In the genomic region with DNA sequence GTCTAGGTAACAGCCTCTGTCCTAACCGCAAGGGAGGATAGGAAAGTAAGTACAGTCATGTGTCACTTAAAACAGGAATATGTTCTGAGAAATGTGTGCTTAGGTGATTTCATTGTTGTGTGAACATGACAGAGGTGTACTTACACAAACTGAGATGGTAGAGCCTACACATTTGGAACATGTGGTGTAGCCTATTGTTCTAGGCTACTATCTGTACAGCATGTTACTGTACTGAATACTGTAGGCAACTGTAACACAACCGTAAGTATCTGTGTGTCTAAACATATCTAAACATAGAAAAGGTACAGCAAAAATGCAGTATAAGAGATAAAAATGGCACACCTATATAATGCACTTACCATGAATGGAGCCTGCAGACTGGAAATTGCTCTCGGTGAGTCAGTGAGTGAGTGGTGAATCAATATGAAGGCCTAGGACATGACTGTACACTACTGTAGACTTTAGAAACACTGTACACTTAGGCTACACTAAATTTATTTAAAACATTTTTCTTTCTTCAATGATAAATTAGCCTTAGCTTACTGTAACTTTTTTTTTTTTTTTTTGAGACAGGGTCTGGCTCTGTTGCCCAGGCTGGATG, we compare ENCODE assay signal across 18 cellular contexts. TPM values are rescaled to one million over a fixed set of nuclear protein-coding genes. Genes with fewer than 3 reads are reported as not detected.
DNase-seq lines count a peak whose midpoint lies in the region; ATAC-seq and TF ChIP-seq lines count a peak whose summit lies in the region.
"Had no signal": no experiment of that assay in that cellular context is flagged by ENCODE, and none has a peak within 500 bp of the region (broad histone marks: within the 10 kb centered on the region; RNA-seq: fewer than 3 reads in every experiment).

No MANE protein-coding gene starts in this region.

- WGBS in smooth muscle cell (ENCODE audit: low lambda C conversion rate): 72% methylated on average over 3 of the region's 3 CpGs

- POLR2A ChIA-PET in activated CD4-positive, alpha-beta T cell treated with anti-CD3 and anti-CD28 coated beads for 36 hours (lab: Charles Lee): no interaction called here
- POLR2A ChIA-PET in RWPE1 (lab: Yijun Ruan, JAX; ENCODE audit: low non-redundant PET): no interaction called here

- H3K4me1 Mint-ChIP-seq in activated CD4-positive, alpha-beta T cell treated with anti-CD3 and anti-CD28 coated beads for 36 hours: no peaks in the 10 kb centered on the region
- H3K4me1 Mint-ChIP-seq: naive B cell had no signal

- no peak overlapping the region for H3K4me2 ChIP-seq in smooth muscle cell

- H3K4me3 ChIP-seq in smooth muscle cell: no peak overlapping the region
- H3K4me3 ChIP-seq: coronary artery, esophagus muscularis mucosa, prostate gland had no signal

- H2AFZ ChIP-seq in smooth muscle cell (ENCODE audit: low read depth): no peak overlapping the region

- H3K27me3 ChIP-seq in smooth muscle cell (ENCODE audit: low read depth): no peaks in the 10 kb centered on the region
- H3K27me3 ChIP-seq: esophagus muscularis mucosa had no signal

- no peaks in the 10 kb centered on the region for H3K4me1 ChIP-seq in smooth muscle cell (ENCODE audit: low read depth)
- H3K4me1 ChIP-seq: esophagus muscularis mucosa, prostate gland had no signal

- no peaks in the 10 kb centered on the region for H3K27me3 Mint-ChIP-seq in activated CD4-positive, alpha-beta T cell treated with anti-CD3 and anti-CD28 coated beads for 36 hours
- H3K27me3 Mint-ChIP-seq: CD4-positive, alpha-beta memory T cell; naive B cell had no signal

- H3K27ac Mint-ChIP-seq in activated CD4-positive, alpha-beta T cell treated with anti-CD3 and anti-CD28 coated beads for 36 hours: no peak overlapping the region
- H3K27ac Mint-ChIP-seq: CD4-positive, alpha-beta memory T cell had no signal

- CTCF ChIA-PET in activated CD4-positive, alpha-beta T cell treated with anti-CD3 and anti-CD28 coated beads for 36 hours (lab: Charles Lee): no interaction called here
- CTCF ChIA-PET in RWPE1 (lab: Yijun Ruan, JAX): no interaction called here

- peak; percentile 44 for ATAC-seq in activated CD4-positive, alpha-beta T cell treated with anti-CD3 and anti-CD28 coated beads for 36 hours

- H3F3A ChIP-seq in smooth muscle cell (ENCODE audit: low read depth): no peaks in the 10 kb centered on the region

- H3K9me3 Mint-ChIP-seq in activated CD4-positive, alpha-beta T cell treated with anti-CD3 and anti-CD28 coated beads for 36 hours (ENCODE audit: low read depth): no peaks in the 10 kb centered on the region
- H3K9me3 Mint-ChIP-seq: activated T-cell treated with anti-CD3 and anti-CD28 coated beads, Interleukin-2, amount 50 U/mL, for 4 hours; CD4-positive, alpha-beta memory T cell; naive B cell had no signal

- H3K79me2 ChIP-seq in smooth muscle cell (ENCODE audit: low read depth): no peaks in the 10 kb centered on the region

- DNase-seq in activated CD4-positive, alpha-beta T cell treated with anti-CD3 and anti-CD28 coated beads for 36 hours: no peak
- no peak for DNase-seq in activated CD4-positive, alpha-beta T cell treated with anti-CD3 and anti-CD28 coated beads for 48 hours
- DNase-seq in RWPE1 (ENCODE audit: low spot score) (peak; percentile 15), epithelial cell of prostate (ENCODE audit: low read depth, low spot score) (no peak), smooth muscle cell (lab: John Stamatoyannopoulos, UW; ENCODE audit: unreplicated experiment) (no peak), AG08396 (ENCODE audit: low spot score) (no peak), islet precursor cell (no peak)
- no peak for DNase-seq in activated CD4-positive, CD25-positive, alpha-beta regulatory T cell treated with anti-CD3 and anti-CD28 coated beads, Interleukin-2, amount 50 U/mL, for 72 hours
- DNase-seq: activated T-cell treated with anti-CD3 and anti-CD28 coated beads, Interleukin-2, amount 50 U/mL, for 4 hours; CD4-positive, alpha-beta memory T cell; MV-4-11; naive B cell; NCI-H2107; Right ventricle myocardium superior had no signal

- no peak overlapping the region for H3K4me3 Mint-ChIP-seq in activated CD4-positive, alpha-beta T cell treated with anti-CD3 and anti-CD28 coated beads for 36 hours
- H3K4me3 Mint-ChIP-seq: activated T-cell treated with anti-CD3 and anti-CD28 coated beads, Interleukin-2, amount 50 U/mL, for 4 hours; CD4-positive, alpha-beta memory T cell; naive B cell had no signal

- H3K27ac ChIP-seq in RWPE1 (peak overlapping the region; percentile 52), epithelial cell of prostate (peak overlapping the region; percentile 87), smooth muscle cell (ENCODE audit: low read depth) (peak overlapping the region; percentile 62)
- H3K27ac ChIP-seq: 22Rv1, coronary artery, esophagus muscularis mucosa, prostate gland had no signal

- no peaks in the 10 kb centered on the region for H3K36me3 Mint-ChIP-seq in activated CD4-positive, alpha-beta T cell treated with anti-CD3 and anti-CD28 coated beads for 36 hours (ENCODE audit: low read depth)
- H3K36me3 Mint-ChIP-seq: CD4-positive, alpha-beta memory T cell; naive B cell had no signal

- no peaks in the 10 kb centered on the region for H3K36me3 ChIP-seq in smooth muscle cell (ENCODE audit: low read depth)
- H3K36me3 ChIP-seq: esophagus muscularis mucosa, prostate gland had no signal

- no peaks in the 10 kb centered on the region for H4K20me1 ChIP-seq in smooth muscle cell (ENCODE audit: low read depth)

- no peaks in the 10 kb centered on the region for H3K9me3 ChIP-seq in smooth muscle cell (replicated peaks; ENCODE audit: low read depth)
- H3K9me3 ChIP-seq: esophagus muscularis mucosa, prostate gland had no signal

- TF ChIP-seq CTCF in RWPE1 (conservative IDR thresholded peaks at IDR 0.05; ENCODE audit: low read depth): no peak
- TF ChIP-seq CTCF in smooth muscle cell (IDR thresholded peaks at IDR 0.05; ENCODE audit: borderline replicate concordance, insufficient read depth, poor library complexity, severe bottlenecking): no peak

- no peak overlapping the region for H3K9ac ChIP-seq in smooth muscle cell (ENCODE audit: low read depth)

- intact Hi-C loops in activated CD4-positive, alpha-beta T cell treated with anti-CD3 and anti-CD28 coated beads for 36 hours (cut with DNase I, micrococcal nuclease): no loop called here

RNA-seq across cellular contexts. Expression of a gene that starts 13.2 kb away (rescaled TPM):
- total RNA-seq in activated CD4-positive, alpha-beta T cell treated with anti-CD3 and anti-CD28 coated beads for 36 hours: 100 to 1,000 TPM; 114 to 119 TPM
- 189 and 278 TPM in 2 replicates for total RNA-seq in smooth muscle cell
- 43.4 and 80.2 TPM in 2 replicates for polyA plus RNA-seq in smooth muscle cell

RNA-seq across cellular contexts. Expression of a gene that starts 48.8 kb away (rescaled TPM):
- 1 to 10 TPM; 3.5 to 5.1 TPM for total RNA-seq in activated CD4-positive, alpha-beta T cell treated with anti-CD3 and anti-CD28 coated beads for 36 hours
- 1.1 and 18.8 TPM in 2 replicates for total RNA-seq in smooth muscle cell
- polyA plus RNA-seq in smooth muscle cell: 8.9 and 10.1 TPM in 2 replicates
